25 cellular contexts compared by ENCODE assay signal in the genomic region with DNA sequence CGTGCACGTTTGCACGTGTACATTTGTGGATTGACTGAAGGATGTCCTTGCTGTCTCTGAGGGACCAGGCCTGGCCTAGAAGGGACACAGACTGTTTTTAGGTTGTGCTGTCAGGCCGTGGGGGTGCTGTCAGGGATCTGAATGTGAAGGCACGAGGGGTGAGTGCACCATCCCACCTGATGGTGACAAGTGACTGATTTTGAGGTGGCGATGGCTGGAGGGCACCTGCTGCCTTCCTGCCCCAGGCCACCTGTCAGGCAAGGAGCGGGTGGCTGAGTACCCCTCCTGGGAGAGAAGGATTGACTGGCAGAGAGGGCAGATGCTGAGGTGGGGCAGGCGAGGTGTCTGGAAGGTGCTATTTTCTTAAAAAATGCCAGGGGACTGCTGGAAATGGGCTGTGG. TPM values are rescaled to one million over a fixed set of nuclear protein-coding genes. Genes with fewer than 3 reads are reported as not detected.
DNase-seq lines count a peak whose midpoint lies in the region; ATAC-seq and TF ChIP-seq lines count a peak whose summit lies in the region.
"Had no signal": no experiment of that assay in that cellular context is flagged by ENCODE, and none has a peak within 500 bp of the region (broad histone marks: within the 10 kb centered on the region; RNA-seq: fewer than 3 reads in every experiment).

No MANE protein-coding gene starts in this region.

- peaks cover 0 to 4% of the 10 kb centered on the region in 2 donors for H3K27me3 Mint-ChIP-seq in natural killer cell treated with Interleukin-12 subunit alpha and Interleukin-12 subunit beta and Interleukin-15 and Interleukin-18, amount 100 ng/mL, for 72 hours
- H3K27me3 Mint-ChIP-seq in natural killer cell (ENCODE audit: low read depth in 2 of 2), result peaks cover 0 to 5% of the 10 kb centered on the region in 2 donors
- H3K27me3 Mint-ChIP-seq: CD4-positive, alpha-beta memory T cell had no signal

- H3K4me3 ChIP-seq in coronary artery, result no peak overlapping the region
- H3K4me3 ChIP-seq in neutrophil (ENCODE audit: low read depth in 1 of 2, low read length in 1 of 2), result peak overlapping the region in 1 of 2 experiments; percentile 47
- no peak overlapping the region for H3K4me3 ChIP-seq in aorta (ENCODE audit: low read length in 2 of 2)
- H3K4me3 ChIP-seq: GM23338 had no signal

- no peak for ATAC-seq in natural killer cell treated with Interleukin-12 subunit alpha and Interleukin-12 subunit beta and Interleukin-15 and Interleukin-18, amount 100 ng/mL, for 72 hours
- ATAC-seq in natural killer cell (no peak), aorta (ENCODE audit: low FRiP score) (no peak)
- ATAC-seq: GM23338, HCT116, PC-3 had no signal

- peak overlapping the region; percentile 74 for H3K4me3 Mint-ChIP-seq in natural killer cell treated with Interleukin-12 subunit alpha and Interleukin-12 subunit beta and Interleukin-15 and Interleukin-18, amount 100 ng/mL, for 72 hours
- no peak overlapping the region for H3K4me3 Mint-ChIP-seq in natural killer cell
- H3K4me3 Mint-ChIP-seq: CD4-positive, alpha-beta memory T cell; GM23338 had no signal

- intact Hi-C loops in natural killer cell (cut with micrococcal nuclease) (no loop called here), aorta (cut with DNase I) (no loop called here)

- H3K27ac Mint-ChIP-seq in natural killer cell treated with Interleukin-12 subunit alpha and Interleukin-12 subunit beta and Interleukin-15 and Interleukin-18, amount 100 ng/mL, for 72 hours, result peak overlapping the region; percentile 16 to 66
- H3K27ac Mint-ChIP-seq in natural killer cell, result no peak overlapping the region
- H3K27ac Mint-ChIP-seq: CD4-positive, alpha-beta memory T cell; GM23338 had no signal

- H3K4me1 Mint-ChIP-seq in natural killer cell treated with Interleukin-12 subunit alpha and Interleukin-12 subunit beta and Interleukin-15 and Interleukin-18, amount 100 ng/mL, for 72 hours (ENCODE audit: low read depth in 2 of 2), result peaks cover 36 to 45% of the 10 kb centered on the region in 2 donors
- H3K4me1 Mint-ChIP-seq in natural killer cell, result peaks cover 0 to 4% of the 10 kb centered on the region in 2 donors
- H3K4me1 Mint-ChIP-seq: GM23338 had no signal

- WGBS in aorta, 2 donors, result 90 to 95% methylated on average over 8 of the region's 8 CpGs

- H3K36me3 Mint-ChIP-seq in natural killer cell treated with Interleukin-12 subunit alpha and Interleukin-12 subunit beta and Interleukin-15 and Interleukin-18, amount 100 ng/mL, for 72 hours, result no peaks in the 10 kb centered on the region
- no peaks in the 10 kb centered on the region for H3K36me3 Mint-ChIP-seq in natural killer cell
- H3K36me3 Mint-ChIP-seq: CD4-positive, alpha-beta memory T cell had no signal

- no peaks in the 10 kb centered on the region for H3K9me3 ChIP-seq in neutrophil
- H3K9me3 ChIP-seq in aorta (ENCODE audit: control insufficient read depth, low read length), result no peaks in the 10 kb centered on the region
- H3K9me3 ChIP-seq: BE2C had no signal

- no peak for DNase-seq in natural killer cell treated with Interleukin-12 subunit alpha and Interleukin-12 subunit beta and Interleukin-15 and Interleukin-18, amount 100 ng/mL, for 72 hours (ENCODE audit: low spot score)
- DNase-seq in natural killer cell, result no peak
- DNase-seq in coronary artery (ENCODE audit: low spot score), result peak; percentile 59
- DNase-seq in aorta, result peak; percentile 26 to 57
- no peak for DNase-seq in RPMI8226
- DNase-seq in T-helper 9 cell, result no peak
- no peak for DNase-seq in erythroblast (lab: John Stamatoyannopoulos, UW)
- DNase-seq: BE2C; CD4-positive, alpha-beta memory T cell; DMS153; GDM1; Kasumi-1; MM.1S; NCI-H1092 treated with DMSO at 0.1 percent for 48 hours; NCI-H146; NCI-H2029 treated with DMSO at 0.1 percent for 48 hours; NCI-H2171; NCI-H526; PC-3 had no signal

- peaks cover 63 to 64% of the 10 kb centered on the region in 2 experiments for H3K4me1 ChIP-seq in neutrophil (ENCODE audit: control insufficient read depth in 1 of 2, insufficient read depth in 1 of 2, low read depth in 1 of 2, low read length in 1 of 2)
- no peaks in the 10 kb centered on the region for H3K4me1 ChIP-seq in aorta (ENCODE audit: control insufficient read depth in 1 of 2, insufficient read depth in 2 of 2, low read length in 2 of 2)
- H3K4me1 ChIP-seq: BE2C had no signal

- H3K27me3 ChIP-seq in neutrophil (no peaks in the 10 kb centered on the region), aorta (ENCODE audit: control insufficient read depth in 1 of 2, insufficient read depth in 2 of 2, low read length in 1 of 2) (no peaks in the 10 kb centered on the region)
- H3K27me3 ChIP-seq: BE2C had no signal

- no peak for TF ChIP-seq POLR2A in erythroblast (IDR thresholded peaks at IDR 0.05; ENCODE audit: low read length)

- no peaks in the 10 kb centered on the region for H3K9me3 Mint-ChIP-seq in natural killer cell treated with Interleukin-12 subunit alpha and Interleukin-12 subunit beta and Interleukin-15 and Interleukin-18, amount 100 ng/mL, for 72 hours
- no peaks in the 10 kb centered on the region for H3K9me3 Mint-ChIP-seq in natural killer cell
- H3K9me3 Mint-ChIP-seq: GM23338 had no signal

- H3K36me3 ChIP-seq in neutrophil (peaks cover 3% of the 10 kb centered on the region), aorta (ENCODE audit: control insufficient read depth in 1 of 2, insufficient read depth in 2 of 2, low read length in 1 of 2) (no peaks in the 10 kb centered on the region)
- H3K36me3 ChIP-seq: BE2C had no signal

- H3K27ac ChIP-seq in coronary artery (no peak overlapping the region), neutrophil (peak overlapping the region; percentile 82), aorta (ENCODE audit: low read depth in 1 of 2, low read length in 2 of 2) (no peak overlapping the region)
- H3K27ac ChIP-seq: RWPE1 had no signal

- TF ChIP-seq CTCF in natural killer cell (IDR thresholded peaks at IDR 0.05) (no peak), coronary artery (IDR thresholded peaks at IDR 0.05) (no peak), neutrophil (IDR thresholded peaks at IDR 0.05) (no peak)

RNA-seq across cellular contexts. Expression of a gene that starts 1.2 kb away (rescaled TPM):
- 1 to 10 TPM; 4.1 to 7.9 TPM for total RNA-seq in natural killer cell treated with Interleukin-12 subunit alpha and Interleukin-12 subunit beta and Interleukin-15 and Interleukin-18, amount 100 ng/mL, for 72 hours
- total RNA-seq in natural killer cell, result 10 to 100 TPM in 1 of 3 donors, under 1 TPM in 2; 0.09 to 12.9 (median 0.70) TPM
- under 1 TPM; 0.29 to 0.66 TPM for total RNA-seq in aorta
- polyA plus RNA-seq in aorta, result not detected
- total RNA-seq: A172; CD4-positive, alpha-beta memory T cell; GM23338; HT-29; PC-3 had no signal
- polyA plus RNA-seq: CD4-positive, alpha-beta memory T cell; GM23338 had no signal

RNA-seq across cellular contexts. Expression of a gene that starts 20.4 kb away (rescaled TPM):
- total RNA-seq in natural killer cell treated with Interleukin-12 subunit alpha and Interleukin-12 subunit beta and Interleukin-15 and Interleukin-18, amount 100 ng/mL, for 72 hours, result 100 to 1,000 TPM; 176 to 617 TPM
- 10 to 100 TPM; 19.1 to 40.7 (median 25.4) TPM for total RNA-seq in natural killer cell
- 100 to 1,000 TPM; 132 to 296 TPM for total RNA-seq in aorta
- polyA plus RNA-seq in aorta, result 100 to 1,000 TPM; 133 to 149 TPM

Comparison
In these comparisons a context has a peak if more than half of its experiments do, and no peak if none do; other contexts are left out.
1. H3K27ac Mint-ChIP-seq: peak in natural killer cell treated with Interleukin-12 subunit alpha and Interleukin-12 subunit beta and Interleukin-15 and Interleukin-18, amount 100 ng/mL, for 72 hours (2 of 2); none in natural killer cell (0 of 2).
2. DNase-seq: peak in coronary artery (single experiment) and aorta (2 of 2); none in natural killer cell treated with Interleukin-12 subunit alpha and Interleukin-12 subunit beta and Interleukin-15 and Interleukin-18, amount 100 ng/mL, for 72 hours (single experiment), natural killer cell (single experiment), RPMI8226 (single experiment), T-helper 9 cell (single experiment) and erythroblast (0 of 2).